Comparison of ENCODE assay signal across 2 cellular contexts in the genomic region with DNA sequence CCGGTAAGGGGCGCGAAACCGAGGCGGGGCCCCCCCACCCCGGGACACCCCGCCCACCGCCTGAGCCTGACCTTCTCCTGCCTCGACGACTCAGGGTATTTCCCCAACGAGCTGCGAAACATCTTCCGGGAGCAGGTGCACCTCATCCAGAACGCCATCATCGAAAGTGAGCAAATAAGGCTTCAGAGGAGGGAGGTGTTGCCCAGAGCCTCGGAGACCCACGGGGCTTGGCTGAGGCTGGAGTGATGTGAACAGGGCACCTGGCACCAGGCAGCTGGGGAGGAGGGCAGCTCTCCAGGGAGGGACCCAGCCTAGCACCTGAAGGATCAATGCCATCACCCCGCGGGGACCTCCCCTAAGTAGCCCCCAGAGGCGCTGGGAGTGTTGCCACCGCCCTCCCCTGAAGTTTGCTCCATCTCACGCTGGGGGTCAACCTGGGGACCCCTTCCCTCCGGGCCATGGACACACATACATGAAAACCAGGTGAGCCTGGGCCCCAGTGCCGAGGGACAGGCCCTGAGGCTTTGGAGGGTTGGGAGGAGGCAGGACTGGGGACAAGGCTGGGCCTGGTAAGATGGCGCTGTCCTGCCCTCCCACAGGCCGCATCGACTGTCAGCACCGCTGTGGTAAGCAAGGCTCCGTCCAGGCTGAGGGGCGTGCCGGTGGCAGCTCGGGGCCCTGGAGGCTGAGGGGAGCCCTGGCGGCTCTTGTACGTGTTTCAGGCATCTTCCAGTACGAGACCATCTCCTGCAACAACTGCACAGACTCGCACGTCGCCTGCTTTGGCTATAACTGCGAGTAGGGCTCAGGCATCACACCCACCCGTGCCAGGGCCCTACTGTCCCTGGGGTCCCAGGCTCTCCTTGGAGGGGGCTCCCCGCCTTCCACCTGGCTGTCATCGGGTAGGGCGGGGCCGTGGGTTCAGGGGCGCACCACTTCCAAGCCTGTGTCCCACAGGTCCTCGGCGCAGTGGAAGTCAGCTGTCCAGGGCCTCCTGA.
TF ChIP-seq lines count a peak whose summit lies in the region.

No MANE protein-coding gene starts in this region.

TF ChIP-seq in HCT116, 20 proteins besides CTCF, POLR2A, EP300 and RAD21:
- TF ChIP-seq TCF7L2 (IDR thresholded peaks at IDR 0.05; ENCODE audit: borderline replicate concordance, extremely low read depth, insufficient read depth, insufficient read length) (no peak), POLR2AphosphoS5 (IDR thresholded peaks at IDR 0.05; ENCODE audit: low read depth, low read length) (no peak), CEBPB (IDR thresholded peaks at IDR 0.05; ENCODE audit: low read depth) (no peak), CBX3 (IDR thresholded peaks at IDR 0.05; ENCODE audit: low read depth) (no peak), YY1 (IDR thresholded peaks at IDR 0.05; ENCODE audit: extremely low read depth, insufficient replicate concordance, low read depth, low read length) (no peak), SRF (IDR thresholded peaks at IDR 0.05; ENCODE audit: low read depth) (no peak), JUND (IDR thresholded peaks at IDR 0.05) (no peak), ATF3 (IDR thresholded peaks at IDR 0.05) (no peak), EGR1 (IDR thresholded peaks at IDR 0.05; ENCODE audit: low read depth) (no peak), MAX (IDR thresholded peaks at IDR 0.05) (no peak), ELF1 (IDR thresholded peaks at IDR 0.05; ENCODE audit: borderline replicate concordance, low read depth) (no peak), EZH2phosphoT487 (IDR thresholded peaks at IDR 0.05; ENCODE audit: borderline replicate concordance) (no peak), FOSL1 (IDR thresholded peaks at IDR 0.05; ENCODE audit: low read depth) (no peak), EZH2 (IDR thresholded peaks at IDR 0.05) (no peak), ZFX (IDR thresholded peaks at IDR 0.05) (no peak), ZNF274 (IDR thresholded peaks at IDR 0.05; ENCODE audit: low read depth, low read length) (no peak)
- TF ChIP-seq, protein P1, sequence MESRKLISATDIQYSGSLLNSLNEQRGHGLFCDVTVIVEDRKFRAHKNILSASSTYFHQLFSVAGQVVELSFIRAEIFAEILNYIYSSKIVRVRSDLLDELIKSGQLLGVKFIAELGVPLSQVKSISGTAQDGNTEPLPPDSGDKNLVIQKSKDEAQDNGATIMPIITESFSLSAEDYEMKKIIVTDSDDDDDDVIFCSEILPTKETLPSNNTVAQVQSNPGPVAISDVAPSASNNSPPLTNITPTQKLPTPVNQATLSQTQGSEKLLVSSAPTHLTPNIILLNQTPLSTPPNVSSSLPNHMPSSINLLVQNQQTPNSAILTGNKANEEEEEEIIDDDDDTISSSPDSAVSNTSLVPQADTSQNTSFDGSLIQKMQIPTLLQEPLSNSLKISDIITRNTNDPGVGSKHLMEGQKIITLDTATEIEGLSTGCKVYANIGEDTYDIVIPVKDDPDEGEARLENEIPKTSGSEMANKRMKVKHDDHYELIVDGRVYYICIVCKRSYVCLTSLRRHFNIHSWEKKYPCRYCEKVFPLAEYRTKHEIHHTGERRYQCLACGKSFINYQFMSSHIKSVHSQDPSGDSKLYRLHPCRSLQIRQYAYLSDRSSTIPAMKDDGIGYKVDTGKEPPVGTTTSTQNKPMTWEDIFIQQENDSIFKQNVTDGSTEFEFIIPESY (IDR thresholded peaks at IDR 0.05; ENCODE audit: extremely low read depth, insufficient replicate concordance, low read length), result no peak
- TF ChIP-seq, protein P2, sequence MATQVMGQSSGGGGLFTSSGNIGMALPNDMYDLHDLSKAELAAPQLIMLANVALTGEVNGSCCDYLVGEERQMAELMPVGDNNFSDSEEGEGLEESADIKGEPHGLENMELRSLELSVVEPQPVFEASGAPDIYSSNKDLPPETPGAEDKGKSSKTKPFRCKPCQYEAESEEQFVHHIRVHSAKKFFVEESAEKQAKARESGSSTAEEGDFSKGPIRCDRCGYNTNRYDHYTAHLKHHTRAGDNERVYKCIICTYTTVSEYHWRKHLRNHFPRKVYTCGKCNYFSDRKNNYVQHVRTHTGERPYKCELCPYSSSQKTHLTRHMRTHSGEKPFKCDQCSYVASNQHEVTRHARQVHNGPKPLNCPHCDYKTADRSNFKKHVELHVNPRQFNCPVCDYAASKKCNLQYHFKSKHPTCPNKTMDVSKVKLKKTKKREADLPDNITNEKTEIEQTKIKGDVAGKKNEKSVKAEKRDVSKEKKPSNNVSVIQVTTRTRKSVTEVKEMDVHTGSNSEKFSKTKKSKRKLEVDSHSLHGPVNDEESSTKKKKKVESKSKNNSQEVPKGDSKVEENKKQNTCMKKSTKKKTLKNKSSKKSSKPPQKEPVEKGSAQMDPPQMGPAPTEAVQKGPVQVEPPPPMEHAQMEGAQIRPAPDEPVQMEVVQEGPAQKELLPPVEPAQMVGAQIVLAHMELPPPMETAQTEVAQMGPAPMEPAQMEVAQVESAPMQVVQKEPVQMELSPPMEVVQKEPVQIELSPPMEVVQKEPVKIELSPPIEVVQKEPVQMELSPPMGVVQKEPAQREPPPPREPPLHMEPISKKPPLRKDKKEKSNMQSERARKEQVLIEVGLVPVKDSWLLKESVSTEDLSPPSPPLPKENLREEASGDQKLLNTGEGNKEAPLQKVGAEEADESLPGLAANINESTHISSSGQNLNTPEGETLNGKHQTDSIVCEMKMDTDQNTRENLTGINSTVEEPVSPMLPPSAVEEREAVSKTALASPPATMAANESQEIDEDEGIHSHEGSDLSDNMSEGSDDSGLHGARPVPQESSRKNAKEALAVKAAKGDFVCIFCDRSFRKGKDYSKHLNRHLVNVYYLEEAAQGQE (IDR thresholded peaks at IDR 0.05; ENCODE audit: low read depth), result no peak

TF ChIP-seq in WTC11, 78 proteins besides CTCF, POLR2A, EP300 and RAD21:
- TF ChIP-seq NR1H2 (CRISPR knock-in tag; IDR thresholded peaks at IDR 0.05) (no peak), TCF7 (CRISPR knock-in tag; IDR thresholded peaks at IDR 0.05; ENCODE audit: low read depth) (0 out of 2 replicates have a peak, but pooled peaks have one; percentile 44)
- TF ChIP-seq, protein P3, sequence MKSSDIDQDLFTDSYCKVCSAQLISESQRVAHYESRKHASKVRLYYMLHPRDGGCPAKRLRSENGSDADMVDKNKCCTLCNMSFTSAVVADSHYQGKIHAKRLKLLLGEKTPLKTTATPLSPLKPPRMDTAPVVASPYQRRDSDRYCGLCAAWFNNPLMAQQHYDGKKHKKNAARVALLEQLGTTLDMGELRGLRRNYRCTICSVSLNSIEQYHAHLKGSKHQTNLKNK (CRISPR knock-in tag; IDR thresholded peaks at IDR 0.05), result no peak
